ENCODE assay signal across 22 cellular contexts in genomic region chr16:66354321-66354854, GRCh38. TPM values are rescaled to one million over a fixed set of nuclear protein-coding genes. Genes with fewer than 3 reads are reported as not detected.
DNase-seq lines count a peak whose midpoint lies in the region; ATAC-seq and TF ChIP-seq lines count a peak whose summit lies in the region.
"Had no signal": no experiment of that assay in that cellular context is flagged by ENCODE, and none has a peak within 500 bp of the region (broad histone marks: within the 10 kb centered on the region; RNA-seq: fewer than 3 reads in every experiment).

No MANE protein-coding gene starts in this region.

- H3K36me3 Mint-ChIP-seq in nephron (ENCODE audit: low read depth) (no peaks in the 10 kb centered on the region), osteocyte (ENCODE audit: unreplicated experiment) (no peaks in the 10 kb centered on the region)
- H3K36me3 Mint-ChIP-seq: CD4-positive, alpha-beta memory T cell had no signal

- ATAC-seq in upper lobe of right lung = no peak
- ATAC-seq in lower lobe of right lung = no peak
- ATAC-seq: GM12878 had no signal

- no peak overlapping the region for H3K9ac ChIP-seq in adipocyte (ENCODE audit: low read length)

- H3K9me3 ChIP-seq in adipocyte (ENCODE audit: control insufficient read depth, low read length) (no peaks in the 10 kb centered on the region), upper lobe of right lung (no peaks in the 10 kb centered on the region), lower lobe of right lung (no peaks in the 10 kb centered on the region)
- H3K9me3 ChIP-seq: BE2C, Peyer's patch, SJSA1 had no signal

- H3K4me1 Mint-ChIP-seq in nephron (peaks cover 33% of the 10 kb centered on the region), osteocyte (ENCODE audit: unreplicated experiment) (peaks cover 13% of the 10 kb centered on the region)

- peak; percentile 18 for DNase-seq in SKM-1 treated with dmso at 0.1 percent for 144 hours (lab: John Stamatoyannopoulos, UW; ENCODE audit: unreplicated experiment)
- no peak for DNase-seq in SKM-1 (lab: John Stamatoyannopoulos, UW; ENCODE audit: unreplicated experiment)
- peak; percentile 11 for DNase-seq in adipocyte (ENCODE audit: low read depth)
- peak; percentile 8 for DNase-seq in upper lobe of right lung
- DNase-seq in lower lobe of right lung = no peak
- no peak for DNase-seq in osteocyte (ENCODE audit: extremely low spot score, unreplicated experiment)
- DNase-seq in H7 = no peak
- DNase-seq: 8988T; BE2C; Calu3; CD4-positive, alpha-beta memory T cell; NCI-H1092 treated with DMSO at 0.1 percent for 48 hours; NCI-H146; NCI-H2081; NK-92 treated with Interleukin-12 subunit alpha and Interleukin-12 subunit beta, amount 100 ng/mL, for 24 hours; Peyer's patch had no signal

- H3K36me3 ChIP-seq in adipocyte (ENCODE audit: control insufficient read depth, insufficient read depth, low read length, severe bottlenecking) (no peaks in the 10 kb centered on the region), upper lobe of right lung (no peaks in the 10 kb centered on the region), lower lobe of right lung (no peaks in the 10 kb centered on the region), H7 (replicated peaks; ENCODE audit: control insufficient read depth, insufficient read depth, low read length) (no peaks in the 10 kb centered on the region)
- H3K36me3 ChIP-seq: BE2C, Peyer's patch, SJSA1 had no signal

- H3K4me1 ChIP-seq in adipocyte (ENCODE audit: control insufficient read depth, insufficient read depth, low read length) (peaks cover 8% of the 10 kb centered on the region), upper lobe of right lung (peaks cover 4% of the 10 kb centered on the region), lower lobe of right lung (peaks cover 18% of the 10 kb centered on the region)
- H3K4me1 ChIP-seq: BE2C had no signal

- intact Hi-C loops in upper lobe of right lung (cut with DNase I) = no loop called here
- intact Hi-C loops in lower lobe of right lung (cut with DNase I) = no loop called here

- H3K27ac Mint-ChIP-seq in nephron = peak overlapping the region; percentile 54 to 85 (median 78)
- H3K27ac Mint-ChIP-seq in osteocyte (ENCODE audit: unreplicated experiment) = no peak overlapping the region
- H3K27ac Mint-ChIP-seq: CD4-positive, alpha-beta memory T cell had no signal

- H3K27me3 Mint-ChIP-seq in nephron (ENCODE audit: low read depth) (peaks cover 19% of the 10 kb centered on the region), osteocyte (ENCODE audit: unreplicated experiment) (peaks cover 55% of the 10 kb centered on the region)

- H3K4me3 ChIP-seq in adipocyte (ENCODE audit: low read length) (no peak overlapping the region), upper lobe of right lung (no peak overlapping the region), lower lobe of right lung (no peak overlapping the region), H7 (ENCODE audit: insufficient read depth, low read depth, low read length) (no peak overlapping the region)
- H3K4me3 ChIP-seq: GM12878, Peyer's patch, SJSA1 had no signal

- peaks cover 62% of the 10 kb centered on the region for H3K27me3 ChIP-seq in adipocyte (replicated peaks; ENCODE audit: control insufficient read depth, insufficient read depth, low read length)
- no peaks in the 10 kb centered on the region for H3K27me3 ChIP-seq in upper lobe of right lung
- no peaks in the 10 kb centered on the region for H3K27me3 ChIP-seq in lower lobe of right lung (ENCODE audit: low read depth)
- no peaks in the 10 kb centered on the region for H3K27me3 ChIP-seq in H7 (ENCODE audit: control insufficient read depth, insufficient read depth, low read length)
- H3K27me3 ChIP-seq: Peyer's patch had no signal

- peaks cover 2% of the 10 kb centered on the region for H3K9me3 Mint-ChIP-seq in nephron
- no peaks in the 10 kb centered on the region for H3K9me3 Mint-ChIP-seq in osteocyte (ENCODE audit: unreplicated experiment)

- TF ChIP-seq CTCF in nephron (IDR thresholded peaks at IDR 0.05; ENCODE audit: unreplicated experiment in 3 of 3) = no peak
- no peak for TF ChIP-seq CTCF in upper lobe of right lung (IDR thresholded peaks at IDR 0.05)
- TF ChIP-seq CTCF in lower lobe of right lung (IDR thresholded peaks at IDR 0.05) = no peak
- no peak for TF ChIP-seq CTCF in osteocyte (IDR thresholded peaks at IDR 0.05)

- H3K4me3 Mint-ChIP-seq in nephron (peak overlapping the region in 1 of 3 experiments; percentile 68), osteocyte (ENCODE audit: unreplicated experiment) (no peak overlapping the region)
- H3K4me3 Mint-ChIP-seq: CD4-positive, alpha-beta memory T cell had no signal

- no peak overlapping the region for H3K27ac ChIP-seq in upper lobe of right lung
- H3K27ac ChIP-seq in lower lobe of right lung = no peak overlapping the region
- H3K27ac ChIP-seq: Peyer's patch, SJSA1 had no signal

RNA-seq across cellular contexts. Expression of gene CDH5, which starts 12.1 kb away (rescaled TPM):
- 144 TPM for total RNA-seq in upper lobe of right lung
- total RNA-seq in lower lobe of right lung = 128 TPM
- total RNA-seq in osteocyte = 0.31 TPM in 1 of 2 replicates, not detected in the other
- total RNA-seq in H7 (2014; rRNA removed; shearing (Covaris generic)) = not detected in 2 replicates
- total RNA-seq: Calu3; CD4-positive, alpha-beta memory T cell; GM12878; H4; HT-29; NCI-H460; SJSA1 had no signal

Comparison
In these comparisons a context has a peak if more than half of its experiments do, and no peak if none do; other contexts are left out.
1. DNase-seq: peak in SKM-1 treated with dmso at 0.1 percent for 144 hours (single experiment), adipocyte (single experiment) and upper lobe of right lung (single experiment); none in SKM-1 (single experiment), lower lobe of right lung (single experiment), osteocyte (single experiment) and H7 (single experiment).
2. RNA of gene CDH5, which starts 12.1 kb away (total RNA-seq): 144 TPM in upper lobe of right lung (single experiment) and 128 TPM in lower lobe of right lung (single experiment); 0.31 TPM in osteocyte and not detected in H7; every median in the first group is over 10 times any median in the second.